Comparison of ENCODE assay signal across 10 cellular contexts in genomic region chr19:42323852-42324654, GRCh38. TPM values are rescaled to one million over a fixed set of nuclear protein-coding genes. Genes with fewer than 3 reads are reported as not detected.
DNase-seq lines count a peak whose midpoint lies in the region; ATAC-seq, FAIRE-seq and TF ChIP-seq lines count a peak whose summit lies in the region.
"Had no signal": no experiment of that assay in that cellular context is flagged by ENCODE, and none has a peak within 500 bp of the region (broad histone marks: within the 10 kb centered on the region; RNA-seq: fewer than 3 reads in every experiment).

No MANE protein-coding gene starts in this region.

- peak overlapping the region; percentile 71 to 78 for H3K27ac ChIP-seq in A549
- H3K27ac ChIP-seq in GM23248, result no peak overlapping the region
- H3K27ac ChIP-seq: adrenal gland had no signal

- H3K4me3 ChIP-seq in A549 (peak overlapping the region; percentile 75), GM23248 (no peak overlapping the region)

- no peak for DNase-seq in A549 (ENCODE audit: low read depth in 1 of 2, low spot score in 1 of 2)
- peak; percentile 54 for DNase-seq in GM23248
- peak; percentile 47 for DNase-seq in activated naive CD4-positive, alpha-beta T cell treated with anti-CD3 and anti-CD28 coated beads, Interleukin-2, amount 10 ng/mL, durations not matched to agents 7 days and 5 days
- DNase-seq in iPS-NIHi11 (ENCODE audit: low spot score), result peak; percentile 53
- no peak for DNase-seq in NCI-H446 (lab: John Stamatoyannopoulos, UW)
- no peak for DNase-seq in endothelial cell (ENCODE audit: low spot score)
- DNase-seq in NCI-H524 treated with DMSO at 0.1 percent for 48 hours (lab: John Stamatoyannopoulos, UW), result no peak
- DNase-seq: kidney glomerular epithelial cell had no signal

- peaks cover 65% of the 10 kb centered on the region for H3K27me3 Mint-ChIP-seq in activated naive CD4-positive, alpha-beta T cell treated with anti-CD3 and anti-CD28 coated beads, Interleukin-2, amount 10 ng/mL, durations not matched to agents 7 days and 5 days
- peaks cover 21% of the 10 kb centered on the region for H3K27me3 Mint-ChIP-seq in endothelial cell (ENCODE audit: unreplicated experiment)

- peaks cover 3% of the 10 kb centered on the region for H3K36me3 Mint-ChIP-seq in activated naive CD4-positive, alpha-beta T cell treated with anti-CD3 and anti-CD28 coated beads, Interleukin-2, amount 10 ng/mL, durations not matched to agents 7 days and 5 days
- H3K36me3 Mint-ChIP-seq in endothelial cell (ENCODE audit: low read depth, unreplicated experiment), result peaks cover 11% of the 10 kb centered on the region

- no peaks in the 10 kb centered on the region for H3K9me3 ChIP-seq in A549
- no peaks in the 10 kb centered on the region for H3K9me3 ChIP-seq in GM23248 (ENCODE audit: low read depth)
- H3K9me3 ChIP-seq: adrenal gland had no signal

- ATAC-seq in A549 (peak; percentile 1 to 2; a peak in 1 of 6 replicates), HG03097 (IDR thresholded peaks at IDR 0.05; ENCODE audit: low FRiP score, unreplicated experiment) (no peak)

- H3K9ac ChIP-seq in GM23248, result no peak overlapping the region

- no peak for FAIRE-seq in A549 (lab: Jason Lieb, UNC)

- H3K9me2 ChIP-seq in GM23248 (ENCODE audit: insufficient read depth), result no peaks in the 10 kb centered on the region

- H3K4me1 Mint-ChIP-seq in activated naive CD4-positive, alpha-beta T cell treated with anti-CD3 and anti-CD28 coated beads, Interleukin-2, amount 10 ng/mL, durations not matched to agents 7 days and 5 days, result peaks cover 24% of the 10 kb centered on the region
- peaks cover 32% of the 10 kb centered on the region for H3K4me1 Mint-ChIP-seq in endothelial cell (ENCODE audit: unreplicated experiment)

- WGBS in A549 (ENCODE audit: missing lambda C conversion rate), result 74% methylated on average over 69 of the region's 92 CpGs
- 5 to 6% methylated on average over 42 to 74 of the region's 92 CpGs for WGBS in GM23248 (ENCODE audit: low coverage in 1 of 2, low lambda C conversion rate in 2 of 2, missing lambda C conversion rate in 2 of 2), 2 experiments

- H3K36me3 ChIP-seq in GM23248 (ENCODE audit: low read depth), result no peaks in the 10 kb centered on the region
- H3K36me3 ChIP-seq: adrenal gland had no signal

- no peak overlapping the region for H2AFZ ChIP-seq in GM23248

- POLR2A ChIA-PET in A549 (lab: Yijun Ruan, JAX), result no interaction called here

- no peak overlapping the region for H3K4me3 Mint-ChIP-seq in activated naive CD4-positive, alpha-beta T cell treated with anti-CD3 and anti-CD28 coated beads, Interleukin-2, amount 10 ng/mL, durations not matched to agents 7 days and 5 days
- H3K4me3 Mint-ChIP-seq in endothelial cell (ENCODE audit: unreplicated experiment), result no peak overlapping the region

- no peak overlapping the region for H3K27ac Mint-ChIP-seq in activated naive CD4-positive, alpha-beta T cell treated with anti-CD3 and anti-CD28 coated beads, Interleukin-2, amount 10 ng/mL, durations not matched to agents 7 days and 5 days
- no peak overlapping the region for H3K27ac Mint-ChIP-seq in endothelial cell (ENCODE audit: unreplicated experiment)

- H3K9me3 Mint-ChIP-seq in activated naive CD4-positive, alpha-beta T cell treated with anti-CD3 and anti-CD28 coated beads, Interleukin-2, amount 10 ng/mL, durations not matched to agents 7 days and 5 days, result no peaks in the 10 kb centered on the region
- no peaks in the 10 kb centered on the region for H3K9me3 Mint-ChIP-seq in endothelial cell (ENCODE audit: unreplicated experiment)

- TF ChIP-seq CTCF in A549 (IDR thresholded peaks at IDR 0.05) (no peak), endothelial cell (IDR thresholded peaks at IDR 0.05; ENCODE audit: unreplicated experiment) (no peak)

- in situ Hi-C loops in GM23248 (cut with MboI), result no loop called here

- no peak for TF ChIP-seq POLR2A in A549 (IDR thresholded peaks at IDR 0.05; ENCODE audit: low read length)

- H4K20me1 ChIP-seq in GM23248 (ENCODE audit: insufficient read depth), result no peaks in the 10 kb centered on the region

- peak overlapping the region; percentile 91 for H3K4me2 ChIP-seq in A549
- H3K4me2 ChIP-seq in GM23248 (ENCODE audit: unreplicated experiment), result no peak overlapping the region

- peaks cover 30% of the 10 kb centered on the region for H3K79me2 ChIP-seq in GM23248 (ENCODE audit: insufficient read depth)

- CTCF ChIA-PET in A549 (lab: Yijun Ruan, JAX), result interaction anchor here (0.9 to 6.3 kb wide), 13 partner anchors 9 to 289 kb away, joined by 3 to 39 read pairs (median 6); partner anchors contain the start of genes GSK3A, POU2F2 and TMEM145
- CTCF ChIA-PET in activated naive CD4-positive, alpha-beta T cell treated with anti-CD3 and anti-CD28 coated beads, Interleukin-2, amount 10 ng/mL, durations not matched to agents 7 days and 5 days (lab: Charles Lee), result interaction anchor here (3.1 kb wide), 1 partner anchor 215 kb away, joined by 9 read pairs; no protein-coding TSS in a partner anchor

- H3K4me1 ChIP-seq in A549 (peaks cover 19% of the 10 kb centered on the region; the same call in 2 of the 3 replicates), GM23248 (ENCODE audit: insufficient read depth) (peaks cover 5% of the 10 kb centered on the region; the same call in 1 of the 2 replicates)

- H3K27me3 ChIP-seq in GM23248 (replicated peaks; ENCODE audit: insufficient read depth), result peaks cover 18% of the 10 kb centered on the region

- H3F3A ChIP-seq in GM23248 (ENCODE audit: insufficient read depth), result no peaks in the 10 kb centered on the region

- no peak for TF ChIP-seq EP300 in A549 (IDR thresholded peaks at IDR 0.05)

- TF ChIP-seq RAD21 in A549 (conservative IDR thresholded peaks at IDR 0.05 in 1 of 2, IDR thresholded peaks at IDR 0.05 in 1 of 2), result no peak

TF ChIP-seq in A549, 52 proteins besides CTCF, POLR2A, EP300 and RAD21:
- 0 out of 2 replicates have a peak, but pooled peaks have one; percentile 49 for TF ChIP-seq TP53 (CRISPR knock-in tag; IDR thresholded peaks at IDR 0.05)
- TF ChIP-seq FOXS1 (CRISPR knock-in tag; IDR thresholded peaks at IDR 0.05), result no peak
- TF ChIP-seq CBX8 (IDR thresholded peaks at IDR 0.05), result no peak
- TF ChIP-seq SREBF2 (IDR thresholded peaks at IDR 0.05), result no peak

RNA-seq across cellular contexts. Expression of gene MEGF8, which starts 1.4 kb away (rescaled TPM):
- polyA plus RNA-seq in A549 (2011; rRNA removed) (8.9 and 10.4 TPM in 2 replicates), A549 (2017; fragmentation: RNase III; extraction: RNeasy Plus Mini Kit Qiagen cat#74134 plus additional on column Dnase treatment) (22.4 to 27.2 TPM (median 25.8 TPM) in 3 replicates), GM23248 (2016; fragmentation: Nextera tagmentation; extraction: Ambion mirVana) (5.4 and 5.5 TPM in 2 replicates)
- polyA plus RNA-seq in A549 (2012; cell fraction: cytosol; rRNA removed), result 7.2 and 12.2 TPM in 2 replicates
- 26.3 and 37.1 TPM in 2 replicates for polyA plus RNA-seq in A549 (2012; cell fraction: nucleus; rRNA removed)
- polyA minus RNA-seq in A549 (2011; rRNA and poly(A)+ RNA removed), result 11.8 and 14.4 TPM in 2 replicates
- 26.6 and 28.5 TPM in 2 replicates for total RNA-seq in GM23248 (2014; rRNA removed; shearing (Covaris generic))
- total RNA-seq in endothelial cell (ENCODE audit: unreplicated experiment), result 69.3 TPM

RNA-seq across cellular contexts. Expression of gene TMEM145, which starts 10.9 kb away (rescaled TPM):
- polyA plus RNA-seq in A549 (2011; rRNA removed), result 0.71 and 1.8 TPM in 2 replicates
- polyA plus RNA-seq in A549 (2012; cell fraction: cytosol; rRNA removed), result 2.9 and 3.8 TPM in 2 replicates
- polyA plus RNA-seq in A549 (2012; cell fraction: nucleus; rRNA removed), result 13.7 and 18.2 TPM in 2 replicates
- polyA plus RNA-seq in A549 (2017; fragmentation: RNase III; extraction: RNeasy Plus Mini Kit Qiagen cat#74134 plus additional on column Dnase treatment), result 3.6 to 5.1 TPM (median 4.3 TPM) in 3 replicates
- 6.3 and 6.9 TPM in 2 replicates for polyA minus RNA-seq in A549 (2011; rRNA and poly(A)+ RNA removed)
- not detected in 2 replicates for total RNA-seq in GM23248 (2014; rRNA removed; shearing (Covaris generic))
- not detected in 2 replicates for polyA plus RNA-seq in GM23248 (2016; fragmentation: Nextera tagmentation; extraction: Ambion mirVana)
- total RNA-seq in endothelial cell (ENCODE audit: unreplicated experiment), result 3.9 TPM

RNA-seq across cellular contexts. Expression of gene PAFAH1B3, which starts 21.6 kb away (rescaled TPM):
- polyA plus RNA-seq in A549 (2011; rRNA removed), result 79.7 and 101 TPM in 2 replicates
- 268 and 299 TPM in 2 replicates for polyA plus RNA-seq in A549 (2012; cell fraction: cytosol; rRNA removed)
- 241 and 275 TPM in 2 replicates for polyA plus RNA-seq in A549 (2012; cell fraction: nucleus; rRNA removed)
- polyA plus RNA-seq in A549 (2017; fragmentation: RNase III; extraction: RNeasy Plus Mini Kit Qiagen cat#74134 plus additional on column Dnase treatment), result 135 to 151 TPM (median 144 TPM) in 3 replicates
- 179 and 227 TPM in 2 replicates for polyA minus RNA-seq in A549 (2011; rRNA and poly(A)+ RNA removed)
- total RNA-seq in GM23248 (2014; rRNA removed; shearing (Covaris generic)), result 22.5 and 26.0 TPM in 2 replicates
- 19.4 and 22.1 TPM in 2 replicates for polyA plus RNA-seq in GM23248 (2016; fragmentation: Nextera tagmentation; extraction: Ambion mirVana)
- 61.4 TPM for total RNA-seq in endothelial cell (ENCODE audit: unreplicated experiment)

RNA-seq across cellular contexts. Expression of gene PRR19, which starts 22.1 kb away (rescaled TPM):
- polyA plus RNA-seq in A549 (2011; rRNA removed), result 1.1 and 1.3 TPM in 2 replicates
- 2.7 and 3.7 TPM in 2 replicates for polyA plus RNA-seq in A549 (2012; cell fraction: cytosol; rRNA removed)
- polyA plus RNA-seq in A549 (2012; cell fraction: nucleus; rRNA removed), result 3.5 and 5.2 TPM in 2 replicates
- 3.4 to 4.5 TPM (median 4.2 TPM) in 3 replicates for polyA plus RNA-seq in A549 (2017; fragmentation: RNase III; extraction: RNeasy Plus Mini Kit Qiagen cat#74134 plus additional on column Dnase treatment)
- polyA minus RNA-seq in A549 (2011; rRNA and poly(A)+ RNA removed), result 0.50 and 1.2 TPM in 2 replicates
- 1.1 TPM in 1 of 2 replicates, not detected in the other for total RNA-seq in GM23248 (2014; rRNA removed; shearing (Covaris generic))
- polyA plus RNA-seq in GM23248 (2016; fragmentation: Nextera tagmentation; extraction: Ambion mirVana), result 0.84 and 1.1 TPM in 2 replicates
- total RNA-seq in endothelial cell (ENCODE audit: unreplicated experiment), result 1.1 TPM

RNA-seq across cellular contexts. Expression of gene CIC, which starts 55.0 kb away (rescaled TPM):
- polyA plus RNA-seq in A549 (2011; rRNA removed) (7.2 and 7.7 TPM in 2 replicates), A549 (2017; fragmentation: RNase III; extraction: RNeasy Plus Mini Kit Qiagen cat#74134 plus additional on column Dnase treatment) (46.8 to 56.4 TPM (median 53.1 TPM) in 3 replicates), GM23248 (2016; fragmentation: Nextera tagmentation; extraction: Ambion mirVana) (7.8 and 8.3 TPM in 2 replicates)
- polyA plus RNA-seq in A549 (2012; cell fraction: cytosol; rRNA removed), result 26.8 and 35.8 TPM in 2 replicates
- 69.9 and 100.0 TPM in 2 replicates for polyA plus RNA-seq in A549 (2012; cell fraction: nucleus; rRNA removed)
- polyA minus RNA-seq in A549 (2011; rRNA and poly(A)+ RNA removed), result 7.0 and 11.0 TPM in 2 replicates
- total RNA-seq in GM23248 (2014; rRNA removed; shearing (Covaris generic)), result 17.5 and 22.3 TPM in 2 replicates
- 85.7 TPM for total RNA-seq in endothelial cell (ENCODE audit: unreplicated experiment)

Comparison
In these comparisons a context has a peak if more than half of its experiments do, and no peak if none do; other contexts are left out.
1. DNase-seq: peak in GM23248 (single experiment), activated naive CD4-positive, alpha-beta T cell treated with anti-CD3 and anti-CD28 coated beads, Interleukin-2, amount 10 ng/mL, durations not matched to agents 7 days and 5 days (single experiment) and iPS-NIHi11 (single experiment); none in A549 (0 of 2), NCI-H446 (0 of 2), endothelial cell (single experiment) and NCI-H524 treated with DMSO at 0.1 percent for 48 hours (single experiment).